Comparison of ENCODE assay signal across 8 cellular contexts in the genomic region with DNA sequence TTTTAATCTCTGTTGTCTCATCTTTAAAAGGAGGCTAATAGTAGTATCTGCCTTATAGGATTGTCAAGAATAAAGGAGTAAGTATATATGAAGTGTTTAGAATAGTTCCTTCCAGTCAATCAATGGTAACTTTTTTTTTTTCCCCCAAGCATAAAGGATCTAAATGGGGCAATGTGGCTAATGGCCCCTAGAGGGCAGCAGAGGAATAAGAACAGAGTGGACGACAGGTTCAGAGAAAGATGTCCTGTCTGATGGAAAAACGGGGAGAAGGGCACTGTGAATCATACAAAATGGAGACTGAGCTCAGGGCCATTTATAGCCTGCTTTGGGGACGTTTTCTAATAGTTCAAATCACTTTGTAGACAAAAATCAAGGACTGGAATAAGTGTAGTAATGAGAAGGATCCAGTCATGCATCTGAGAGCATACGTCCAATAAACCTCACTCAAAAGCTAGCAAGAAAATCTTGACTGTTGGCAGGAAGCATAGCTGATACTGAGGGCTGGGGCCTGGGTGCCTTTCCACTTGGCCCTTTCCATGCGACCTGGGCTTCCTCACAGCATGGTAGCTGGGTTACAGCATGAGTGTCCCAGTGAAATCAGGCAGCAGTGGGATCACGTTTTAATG. TPM values are rescaled to one million over a fixed set of nuclear protein-coding genes. Genes with fewer than 3 reads are reported as not detected.
DNase-seq lines count a peak whose midpoint lies in the region; ATAC-seq and TF ChIP-seq lines count a peak whose summit lies in the region.

No MANE protein-coding gene starts in this region.

- TF ChIP-seq CTCF in CD4-positive, alpha-beta T cell (IDR thresholded peaks at IDR 0.05), result peak; percentile 97
- peak; percentile 88 for TF ChIP-seq CTCF in LNCaP clone FGC (IDR thresholded peaks at IDR 0.05; ENCODE audit: control insufficient read depth, extremely low read depth, insufficient read depth)
- peak; percentile 89 for TF ChIP-seq CTCF in fibroblast of the aortic adventitia (IDR thresholded peaks at IDR 0.05; ENCODE audit: insufficient read depth, low read length)
- TF ChIP-seq CTCF in thoracic aorta (IDR thresholded peaks at IDR 0.05), result peak; percentile 73

- ATAC-seq in CD4-positive, alpha-beta T cell (ENCODE audit: poor library complexity), result peak; percentile 90
- ATAC-seq in GM21447 (IDR thresholded peaks at IDR 0.05; ENCODE audit: unreplicated experiment) (peak; percentile 55), thoracic aorta (ENCODE audit: insufficient number of reproducible peaks, low FRiP score, low read depth) (no peak)

- H3K27me3 ChIP-seq in CD4-positive, alpha-beta T cell (ENCODE audit: control insufficient read depth, insufficient read depth, low read length), result no peaks in the 10 kb centered on the region
- H3K27me3 ChIP-seq in thoracic aorta (replicated peaks; ENCODE audit: insufficient read depth), result no peaks in the 10 kb centered on the region

- peak; percentile 35 to 60 (median 48) for DNase-seq in CD4-positive, alpha-beta T cell
- peak; percentile 19 for DNase-seq in LNCaP clone FGC (ENCODE audit: low read depth)
- DNase-seq in RPMI8226, result peak; percentile 62
- peak; percentile 17 to 20 for DNase-seq in activated T-helper 1 cell treated with anti-CD3 and anti-CD28 coated beads, Interleukin-2, amount 50 U/mL, for 16 hours (ENCODE audit: low read depth in 1 of 2, low spot score in 1 of 2)
- peak; percentile 85 for DNase-seq in fibroblast of the aortic adventitia (ENCODE audit: low read depth)
- peak in 44 of 56 donors; percentile 3 to 83 (median 29) for DNase-seq in nucleus accumbens (lab: John Stamatoyannopoulos, UW)
- DNase-seq in thoracic aorta (ENCODE audit: low spot score), result peak; percentile 11

- peaks cover 5% of the 10 kb centered on the region for H3K4me1 Mint-ChIP-seq in CD4-positive, alpha-beta T cell (ENCODE audit: low read depth)

- no peaks in the 10 kb centered on the region for H3K36me3 Mint-ChIP-seq in CD4-positive, alpha-beta T cell (ENCODE audit: low read depth)

- H3K4me3 ChIP-seq in LNCaP clone FGC (ENCODE audit: low read depth, low read length) (no peak overlapping the region), fibroblast of the aortic adventitia (ENCODE audit: low read depth, low read length) (no peak overlapping the region), thoracic aorta (no peak overlapping the region)

- H3K27ac ChIP-seq in CD4-positive, alpha-beta T cell (ENCODE audit: low read depth, low read length), result no peak overlapping the region
- no peak overlapping the region for H3K27ac ChIP-seq in thoracic aorta

- intact Hi-C loops in CD4-positive, alpha-beta T cell (cut with DNase I, micrococcal nuclease), result loop anchor here (1.0 to 10.0 kb wide), 8 partner anchors 117 to 1034 kb away; partner anchors contain the start of genes IL26 (in 2 of the 2) and IFNG (in 1 of the 2)

- H3K9me3 Mint-ChIP-seq in CD4-positive, alpha-beta T cell, result no peaks in the 10 kb centered on the region

- POLR2A ChIA-PET in CD4-positive, alpha-beta T cell (lab: Charles Lee), result no interaction called here

- H3K27ac Mint-ChIP-seq in CD4-positive, alpha-beta T cell, result no peak overlapping the region

- H3K36me3 ChIP-seq in thoracic aorta, result no peaks in the 10 kb centered on the region

- no peak overlapping the region for H3K4me3 Mint-ChIP-seq in CD4-positive, alpha-beta T cell

- CTCF ChIA-PET in CD4-positive, alpha-beta T cell (lab: Charles Lee), result interaction anchor here (0.6 to 1.7 kb wide), 11 partner anchors 10 to 283 kb away, joined by 3 to 11 read pairs (median 3); no protein-coding TSS in a partner anchor

- no peaks in the 10 kb centered on the region for H3K27me3 Mint-ChIP-seq in CD4-positive, alpha-beta T cell

- no peaks in the 10 kb centered on the region for H3K9me3 ChIP-seq in CD4-positive, alpha-beta T cell (ENCODE audit: control insufficient read depth, low read length)
- H3K9me3 ChIP-seq in thoracic aorta, result no peaks in the 10 kb centered on the region

- H3K4me1 ChIP-seq in thoracic aorta (ENCODE audit: control insufficient read depth in 1 of 2, low read depth in 2 of 2), result no peaks in the 10 kb centered on the region

RNA-seq across cellular contexts. Expression of gene IFNG-AS1, which starts 51.3 kb away (rescaled TPM):
- 1 to 10 TPM in 1 of 2 experiments, under 1 TPM in 1; 0.55 to 1.1 TPM for total RNA-seq in CD4-positive, alpha-beta T cell
- total RNA-seq in fibroblast of the aortic adventitia (ENCODE audit: low replicate concordance), result 0.09 TPM in 1 of 2 replicates, not detected in the other
- total RNA-seq in thoracic aorta, result under 1 TPM in 1 of 2 donors, not detected in 1; 0.92 TPM

Comparison
In these comparisons a context has a peak if more than half of its experiments do, and no peak if none do; other contexts are left out.
1. DNase-seq: peak in every context shown above with its lines; median percentile 85 in fibroblast of the aortic adventitia; 62 in RPMI8226; 48 in CD4-positive, alpha-beta T cell; 29 in nucleus accumbens; 19 in LNCaP clone FGC; 18 in activated T-helper 1 cell treated with anti-CD3 and anti-CD28 coated beads, Interleukin-2, amount 50 U/mL, for 16 hours; 11 in thoracic aorta.